In genomic region chr1:153633747-153634665, GRCh38 we compare ENCODE assay signal across 8 cellular contexts. TPM values are rescaled to one million over a fixed set of nuclear protein-coding genes. Genes with fewer than 3 reads are reported as not detected.
DNase-seq lines count a peak whose midpoint lies in the region; ATAC-seq, FAIRE-seq and TF ChIP-seq lines count a peak whose summit lies in the region.

TSS of gene CHTOP (plus strand) at chr1:153634066. CDS start at chr1:153636589, 2,523 bp downstream.

- peak within 1 kb of the TSS; percentile 99 for H3K27ac ChIP-seq in KOPT-K1 (ENCODE audit: low read depth, low read length, poor library complexity, severe bottlenecking)
- H3K27ac ChIP-seq in esophagus muscularis mucosa (replicated peaks in 1 of 4), result peak within 1 kb of the TSS; percentile 98 to 100 (median 98)
- H3K27ac ChIP-seq in muscle layer of duodenum (ENCODE audit: low read length), result peak within 1 kb of the TSS; percentile 98

- TF ChIP-seq CTCF in esophagus muscularis mucosa (IDR thresholded peaks at IDR 0.05), result peak in 1 of 3 experiments; percentile 14

- peak within 1 kb of the TSS; percentile 94 for H3K27ac Mint-ChIP-seq in activated T-cell treated with anti-CD3 and anti-CD28 coated beads, Interleukin-2, amount 50 U/mL, for 72 hours

- WGBS in esophagus muscularis mucosa, result 1% methylated on average over 25 of the region's 65 CpGs

- peaks cover 52% of the 10 kb centered on the region for H3K4me1 Mint-ChIP-seq in activated T-cell treated with anti-CD3 and anti-CD28 coated beads, Interleukin-2, amount 50 U/mL, for 72 hours (ENCODE audit: low read depth)

- H3K36me3 ChIP-seq in KOPT-K1 (ENCODE audit: insufficient read depth, low read length), result peaks cover 38% of the 10 kb centered on the region
- peaks cover 25 to 35% (median 29%) of the 10 kb centered on the region in 4 donors for H3K36me3 ChIP-seq in esophagus muscularis mucosa
- peaks cover 24 to 30% of the 10 kb centered on the region in 2 donors for H3K36me3 ChIP-seq in muscle layer of duodenum (ENCODE audit: control insufficient read depth in 1 of 2, insufficient read depth in 2 of 2, low read length in 2 of 2)

- peak within 1 kb of the TSS; percentile 92 to 95 for H3K4me3 Mint-ChIP-seq in activated T-cell treated with anti-CD3 and anti-CD28 coated beads, Interleukin-2, amount 50 U/mL, for 72 hours

- H3K4me1 ChIP-seq in esophagus muscularis mucosa (peaks cover 49 to 63% (median 59%) of the 10 kb centered on the region in 4 donors), muscle layer of duodenum (ENCODE audit: control insufficient read depth in 1 of 2, insufficient read depth in 2 of 2, low read length in 2 of 2) (peaks cover 10 to 33% of the 10 kb centered on the region in 2 donors)

- DNase-seq in DMS79 (lab: John Stamatoyannopoulos, UW) (peak; percentile 95), RCC 7860 (ENCODE audit: low spot score) (peak; percentile 96), esophagus muscularis mucosa (ENCODE audit: extremely low spot score) (peak; percentile 99)
- DNase-seq in activated T-cell treated with anti-CD3 and anti-CD28 coated beads, Interleukin-2, amount 50 U/mL, for 72 hours, result peak; percentile 97 to 99
- peak; percentile 92 to 95 for DNase-seq in stimulated activated CD8-positive, alpha-beta memory T cell treated with anti-CD3 and anti-CD28 coated beads, Interleukin-7, amount 100 ng/mL, for 4 hours (ENCODE audit: low read depth in 2 of 2)

- intact Hi-C loops in esophagus muscularis mucosa (cut with DNase I), result no loop called here

- H3K27me3 ChIP-seq in esophagus muscularis mucosa (peaks cover 0 to 4% (median 0%) of the 10 kb centered on the region in 4 donors), muscle layer of duodenum (ENCODE audit: low read depth, low read length) (no peaks in the 10 kb centered on the region)

- peaks cover 14 to 22% of the 10 kb centered on the region in 2 donors for H3K36me3 Mint-ChIP-seq in activated T-cell treated with anti-CD3 and anti-CD28 coated beads, Interleukin-2, amount 50 U/mL, for 72 hours (ENCODE audit: insufficient read depth in 2 of 2)

- peak; percentile 91 for ATAC-seq in GM21786 (IDR thresholded peaks at IDR 0.05; ENCODE audit: unreplicated experiment)
- peak; percentile 91 to 92 for ATAC-seq in activated T-cell treated with anti-CD3 and anti-CD28 coated beads, Interleukin-2, amount 50 U/mL, for 72 hours (replicated peaks in 1 of 2)

- peak within 1 kb of the TSS; percentile 74 to 97 (median 87) for H3K4me3 ChIP-seq in esophagus muscularis mucosa
- H3K4me3 ChIP-seq in muscle layer of duodenum (ENCODE audit: low read depth in 1 of 2, low read length in 2 of 2), result peak within 1 kb of the TSS; percentile 82 to 89

- peak; percentile 31 for TF ChIP-seq POLR2A in esophagus muscularis mucosa (IDR thresholded peaks at IDR 0.05; ENCODE audit: low read depth)

- no peaks in the 10 kb centered on the region for H3K27me3 Mint-ChIP-seq in activated T-cell treated with anti-CD3 and anti-CD28 coated beads, Interleukin-2, amount 50 U/mL, for 72 hours (ENCODE audit: low read depth)

- H3K9me3 Mint-ChIP-seq in activated T-cell treated with anti-CD3 and anti-CD28 coated beads, Interleukin-2, amount 50 U/mL, for 72 hours, result peaks cover 0 to 3% of the 10 kb centered on the region in 2 donors

- H3K9me3 ChIP-seq in KOPT-K1 (ENCODE audit: insufficient read depth, low read length, poor library complexity, severe bottlenecking) (no peaks in the 10 kb centered on the region), esophagus muscularis mucosa (no peaks in the 10 kb centered on the region), muscle layer of duodenum (ENCODE audit: control insufficient read depth in 1 of 2, low read length in 2 of 2) (no peaks in the 10 kb centered on the region)

- TF ChIP-seq EP300 in esophagus muscularis mucosa (IDR thresholded peaks at IDR 0.05), result no peak

- FAIRE-seq in RCC 7860 (lab: Jason Lieb, UNC), result peak; percentile 72

RNA-seq across cellular contexts. Expression of gene CHTOP, which starts in this region (rescaled TPM):
- 100 to 1,000 TPM in 1 of 2 donors, 10 to 100 TPM in 1; 95.8 to 107 TPM for total RNA-seq in activated T-cell treated with anti-CD3 and anti-CD28 coated beads, Interleukin-2, amount 50 U/mL, for 72 hours
- 10 to 100 TPM; 34.5 to 43.8 (median 37.6) TPM for total RNA-seq in esophagus muscularis mucosa

Comparison
In these comparisons a context has a peak if more than half of its experiments do, and no peak if none do; other contexts are left out.
1. Peak in every context shown above with its lines: DNase-seq, ATAC-seq, H3K4me3 ChIP-seq and H3K27ac ChIP-seq.